In genomic region chr5:172173771-172174170, GRCh38 we compare ENCODE assay signal across 8 cellular contexts. TPM values are rescaled to one million over a fixed set of nuclear protein-coding genes. Genes with fewer than 3 reads are reported as not detected.
DNase-seq lines count a peak whose midpoint lies in the region; ATAC-seq, FAIRE-seq and TF ChIP-seq lines count a peak whose summit lies in the region.

No MANE protein-coding gene starts in this region.

- CTCF ChIA-PET in CD4-positive, alpha-beta T cell (lab: Charles Lee), result interaction anchor here (1.1 to 4.8 kb wide), 5 partner anchors 12 to 120 kb away, joined by 4 to 85 read pairs (median 5); partner anchors contain the start of gene STK10

- no peaks in the 10 kb centered on the region for H3K27me3 ChIP-seq in CD4-positive, alpha-beta T cell (ENCODE audit: control insufficient read depth, insufficient read depth, low read length)
- no peaks in the 10 kb centered on the region for H3K27me3 ChIP-seq in neutrophil
- no peaks in the 10 kb centered on the region for H3K27me3 ChIP-seq in uterus

- FAIRE-seq in HTR-8/SVneo (lab: Jason Lieb, UNC), result no peak

- no peak for TF ChIP-seq CTCF in CD4-positive, alpha-beta T cell (IDR thresholded peaks at IDR 0.05)
- TF ChIP-seq CTCF in neutrophil (IDR thresholded peaks at IDR 0.05), result peak; percentile 22
- no peak for TF ChIP-seq CTCF in omental fat pad (IDR thresholded peaks at IDR 0.05)
- no peak for TF ChIP-seq CTCF in uterus (IDR thresholded peaks at IDR 0.05)

- peak in 9 of 10 experiments; percentile 40 to 69 (median 51) for DNase-seq in CD4-positive, alpha-beta T cell
- DNase-seq in SKM-1 (lab: John Stamatoyannopoulos, UW; ENCODE audit: unreplicated experiment) (peak; percentile 84), HTR-8/SVneo (ENCODE audit: insufficient read length, low spot score) (no peak), omental fat pad (ENCODE audit: low spot score) (no peak), nucleus accumbens (lab: John Stamatoyannopoulos, UW) (no peak), uterus (no peak)
- peak; percentile 75 for DNase-seq in activated naive CD8-positive, alpha-beta T cell treated with anti-CD3 and anti-CD28 coated beads for 36 hours

- POLR2A ChIA-PET in CD4-positive, alpha-beta T cell (lab: Charles Lee), result interaction anchor here (1.0 to 10.4 kb wide), 25 partner anchors 10 to 598 kb away, joined by 3 to 592 read pairs (median 9); partner anchors contain the start of genes DUSP1, FBXW11 and STK10

- no peaks in the 10 kb centered on the region for H3K9me3 Mint-ChIP-seq in CD4-positive, alpha-beta T cell
- no peaks in the 10 kb centered on the region for H3K9me3 Mint-ChIP-seq in activated naive CD8-positive, alpha-beta T cell treated with anti-CD3 and anti-CD28 coated beads for 36 hours

- H3K4me3 ChIP-seq in neutrophil (ENCODE audit: low read depth in 1 of 2, low read length in 1 of 2) (peak overlapping the region; percentile 74 to 76), uterus (no peak overlapping the region)

- intact Hi-C loops in CD4-positive, alpha-beta T cell (cut with DNase I, micrococcal nuclease), result loop anchor here in 1 of 2 experiments (1.0 to 10.0 kb wide), 2 partner anchors 12 to 591 kb away; no protein-coding TSS in a partner anchor
- intact Hi-C loops in uterus (cut with DNase I; ENCODE audit: low total_unique reads), result no loop called here

- H3K4me3 Mint-ChIP-seq in CD4-positive, alpha-beta T cell, result peak overlapping the region; percentile 91
- peak overlapping the region; percentile 83 for H3K4me3 Mint-ChIP-seq in activated naive CD8-positive, alpha-beta T cell treated with anti-CD3 and anti-CD28 coated beads for 36 hours

- H3K27me3 Mint-ChIP-seq in CD4-positive, alpha-beta T cell, result no peaks in the 10 kb centered on the region
- H3K27me3 Mint-ChIP-seq in activated naive CD8-positive, alpha-beta T cell treated with anti-CD3 and anti-CD28 coated beads for 36 hours, result peaks cover 5% of the 10 kb centered on the region

- peaks cover 55% of the 10 kb centered on the region for H3K36me3 Mint-ChIP-seq in CD4-positive, alpha-beta T cell (ENCODE audit: low read depth)
- peaks cover 75% of the 10 kb centered on the region for H3K36me3 Mint-ChIP-seq in activated naive CD8-positive, alpha-beta T cell treated with anti-CD3 and anti-CD28 coated beads for 36 hours

- peak; percentile 3 for ATAC-seq in CD4-positive, alpha-beta T cell (ENCODE audit: poor library complexity)
- ATAC-seq in omental fat pad (ENCODE audit: low FRiP score), result no peak

- no peaks in the 10 kb centered on the region for H3K9me3 ChIP-seq in CD4-positive, alpha-beta T cell (ENCODE audit: control insufficient read depth, low read length)
- H3K9me3 ChIP-seq in neutrophil, result no peaks in the 10 kb centered on the region
- no peaks in the 10 kb centered on the region for H3K9me3 ChIP-seq in uterus

- H3K27ac ChIP-seq in CD4-positive, alpha-beta T cell (ENCODE audit: low read depth, low read length), result peak overlapping the region; percentile 97
- H3K27ac ChIP-seq in neutrophil (peak overlapping the region; percentile 96), uterus (no peak overlapping the region)

- peaks cover 95% of the 10 kb centered on the region for H3K4me1 Mint-ChIP-seq in CD4-positive, alpha-beta T cell (ENCODE audit: low read depth)
- H3K4me1 Mint-ChIP-seq in activated naive CD8-positive, alpha-beta T cell treated with anti-CD3 and anti-CD28 coated beads for 36 hours, result peaks cover 92% of the 10 kb centered on the region

- H3K36me3 ChIP-seq in neutrophil, result peaks cover 36% of the 10 kb centered on the region
- no peaks in the 10 kb centered on the region for H3K36me3 ChIP-seq in uterus

- TF ChIP-seq POLR2A in uterus (IDR thresholded peaks at IDR 0.05), result no peak

- H3K4me1 ChIP-seq in neutrophil (ENCODE audit: control insufficient read depth in 1 of 2, insufficient read depth in 1 of 2, low read depth in 1 of 2, low read length in 1 of 2) (peaks cover 88 to 97% of the 10 kb centered on the region in 2 experiments), uterus (no peaks in the 10 kb centered on the region)

- H3K27ac Mint-ChIP-seq in CD4-positive, alpha-beta T cell, result peak overlapping the region; percentile 98
- H3K27ac Mint-ChIP-seq in activated naive CD8-positive, alpha-beta T cell treated with anti-CD3 and anti-CD28 coated beads for 36 hours, result peak overlapping the region; percentile 92

RNA-seq across cellular contexts. Expression of gene STK10, which starts 14.3 kb away (rescaled TPM):
- 100 to 1,000 TPM; 211 to 229 TPM for total RNA-seq in CD4-positive, alpha-beta T cell
- total RNA-seq in activated naive CD8-positive, alpha-beta T cell treated with anti-CD3 and anti-CD28 coated beads for 36 hours, result 10 to 100 TPM; 83.7 to 93.2 TPM
- total RNA-seq in omental fat pad (100 to 1,000 TPM in 1 of 4 donors, 10 to 100 TPM in 3; 26.4 to 110 (median 52.4) TPM), uterus (10 to 100 TPM in 2 of 4 donors, 1 to 10 TPM in 2; 3.3 to 24.6 (median 13.4) TPM)

RNA-seq across cellular contexts. Expression of gene EFCAB9, which starts 20.2 kb away (rescaled TPM):
- not detected for total RNA-seq in CD4-positive, alpha-beta T cell
- not detected for total RNA-seq in activated naive CD8-positive, alpha-beta T cell treated with anti-CD3 and anti-CD28 coated beads for 36 hours
- total RNA-seq in omental fat pad (not detected), uterus (not detected)

Comparison
In these comparisons a context has a peak if more than half of its experiments do, and no peak if none do; other contexts are left out.
1. DNase-seq: peak in CD4-positive, alpha-beta T cell (9 of 10), SKM-1 (single experiment) and activated naive CD8-positive, alpha-beta T cell treated with anti-CD3 and anti-CD28 coated beads for 36 hours (single experiment); none in HTR-8/SVneo (single experiment), omental fat pad (single experiment), nucleus accumbens (0 of 56) and uterus (0 of 2).
2. H3K27ac ChIP-seq: peak in CD4-positive, alpha-beta T cell (single experiment) and neutrophil (single experiment); none in uterus (0 of 2).
3. H3K4me3 ChIP-seq: peak in neutrophil (2 of 2); none in uterus (0 of 2).